ENCODE assay signal across 17 cellular contexts in genomic region chr21:17732306-17732705, GRCh38.
DNase-seq lines count a peak whose midpoint lies in the region; ATAC-seq and TF ChIP-seq lines count a peak whose summit lies in the region.
"Had no signal": no experiment of that assay in that cellular context is flagged by ENCODE, and none has a peak within 500 bp of the region (broad histone marks: within the 10 kb centered on the region; RNA-seq: fewer than 3 reads in every experiment).

No MANE protein-coding gene starts in this region.

- H3K27me3 ChIP-seq in PC-3 (ENCODE audit: low read length) = no peaks in the 10 kb centered on the region
- no peaks in the 10 kb centered on the region for H3K27me3 ChIP-seq in WERI-Rb-1 (ENCODE audit: insufficient read depth, low read depth, severe bottlenecking)
- H3K27me3 ChIP-seq: BLaER1 treated with 17β-estradiol and CSF1 and Interleukin-3, amounts not matched to agents 10 nM and 100 nM; left lung; spleen had no signal

- no peak overlapping the region for H3K9ac ChIP-seq in PC-3 (ENCODE audit: low read length)
- H3K9ac ChIP-seq: BLaER1 treated with 17β-estradiol and CSF1 and Interleukin-3, amounts not matched to agents 10 nM and 100 nM had no signal

- intact Hi-C loops in PC-3 (cut with micrococcal nuclease) = no loop called here

- CTCF ChIA-PET in PC-3 (lab: Charles Lee) = no interaction called here
- CTCF ChIA-PET in activated CD8-positive, alpha-beta T cell treated with anti-CD3 and anti-CD28 coated beads, Interleukin-2, amount 10 ng/mL, durations not matched to agents 7 days and 5 days (lab: Charles Lee) = no interaction called here

- H4K20me1 ChIP-seq in PC-3 (ENCODE audit: low read length) = no peaks in the 10 kb centered on the region
- H4K20me1 ChIP-seq: BLaER1 treated with 17β-estradiol and CSF1 and Interleukin-3, amounts not matched to agents 10 nM and 100 nM had no signal

- H3K4me3 ChIP-seq in PC-3 (ENCODE audit: low read length) (no peak overlapping the region), WERI-Rb-1 (ENCODE audit: low read depth, low read length) (no peak overlapping the region)
- H3K4me3 ChIP-seq: BLaER1 treated with 17β-estradiol and CSF1 and Interleukin-3, amounts not matched to agents 10 nM and 100 nM; left lung; spleen had no signal

- TF ChIP-seq CTCF in PC-3 (conservative IDR thresholded peaks at IDR 0.05; ENCODE audit: low read depth, low read length) (no peak), WERI-Rb-1 (IDR thresholded peaks at IDR 0.05; ENCODE audit: low read depth, low read length) (no peak)

- POLR2A ChIA-PET in PC-3 (lab: Charles Lee; ENCODE audit: unreplicated experiment) = no interaction called here
- POLR2A ChIA-PET in activated CD8-positive, alpha-beta T cell treated with anti-CD3 and anti-CD28 coated beads, Interleukin-2, amount 10 ng/mL, durations not matched to agents 7 days and 5 days (lab: Charles Lee) = no interaction called here

- peaks cover 5% of the 10 kb centered on the region for H3K36me3 Mint-ChIP-seq in activated CD8-positive, alpha-beta T cell treated with anti-CD3 and anti-CD28 coated beads, Interleukin-2, amount 10 ng/mL, durations not matched to agents 7 days and 5 days (ENCODE audit: low read depth)

- H3K27me3 Mint-ChIP-seq in activated CD8-positive, alpha-beta T cell treated with anti-CD3 and anti-CD28 coated beads, Interleukin-2, amount 10 ng/mL, durations not matched to agents 7 days and 5 days (ENCODE audit: low read depth) = no peaks in the 10 kb centered on the region

- no peaks in the 10 kb centered on the region for H3K36me3 ChIP-seq in PC-3 (ENCODE audit: low read depth, low read length)
- H3K36me3 ChIP-seq in WERI-Rb-1 = no peaks in the 10 kb centered on the region
- H3K36me3 ChIP-seq: BLaER1 treated with 17β-estradiol and CSF1 and Interleukin-3, amounts not matched to agents 10 nM and 100 nM; left lung; spleen had no signal

- H3K27ac ChIP-seq in PC-3 (ENCODE audit: low read length) (no peak overlapping the region), WERI-Rb-1 (no peak overlapping the region)
- H3K27ac ChIP-seq: BLaER1 treated with 17β-estradiol and CSF1 and Interleukin-3, amounts not matched to agents 10 nM and 100 nM; left lung; spleen had no signal

- H3K9me2 ChIP-seq in PC-3 (replicated peaks; ENCODE audit: low read length) = no peaks in the 10 kb centered on the region

- no peak overlapping the region for H2AFZ ChIP-seq in PC-3 (ENCODE audit: low read length)

- ATAC-seq in PC-3 = no peak
- no peak for ATAC-seq in activated CD8-positive, alpha-beta T cell treated with anti-CD3 and anti-CD28 coated beads, Interleukin-2, amount 10 ng/mL, durations not matched to agents 7 days and 5 days
- ATAC-seq: left lung; Panc1; stimulated activated naive CD8-positive, alpha-beta T cell treated with anti-CD3 and anti-CD28 coated beads, Interleukin-15, Interleukin-2, amounts not matched to agents 100 U/mL and 50 U/mL, for 24 hours had no signal

- H3K79me2 ChIP-seq in PC-3 (ENCODE audit: low read length) = no peaks in the 10 kb centered on the region

- DNase-seq in DMS53 (lab: John Stamatoyannopoulos, UW) (peak; percentile 79), NCI-H1092 treated with DMSO at 0.1 percent for 48 hours (lab: John Stamatoyannopoulos, UW) (peak; percentile 88), PC-3 (peak; percentile 19), kidney glomerular epithelial cell (lab: John Stamatoyannopoulos, UW) (peak; percentile 2), HUDEP-2 (lab: John Stamatoyannopoulos, UW; ENCODE audit: unreplicated experiment in 76 of 76) (no peak), WERI-Rb-1 (no peak)
- DNase-seq in activated CD8-positive, alpha-beta T cell treated with anti-CD3 and anti-CD28 coated beads, Interleukin-2, amount 10 ng/mL, durations not matched to agents 7 days and 5 days = no peak
- DNase-seq: activated CD8-positive, alpha-beta memory T cell treated with anti-CD3 and anti-CD28 coated beads for 24 hours; aorta; GDM1; hypothalamus; Kasumi-1; left lung; spleen; stimulated activated naive CD8-positive, alpha-beta T cell treated with anti-CD3 and anti-CD28 coated beads, Interleukin-15, Interleukin-2, amounts not matched to agents 100 U/mL and 50 U/mL, for 24 hours had no signal

- BruUV-seq in PC-3 (replicated peaks; lab: Mats Ljungman, UMichigan) = no TSS peak

- H3K4me1 Mint-ChIP-seq in activated CD8-positive, alpha-beta T cell treated with anti-CD3 and anti-CD28 coated beads, Interleukin-2, amount 10 ng/mL, durations not matched to agents 7 days and 5 days (ENCODE audit: low read depth) = no peaks in the 10 kb centered on the region

- H3F3A ChIP-seq in PC-3 (ENCODE audit: low read length, unreplicated experiment) = no peaks in the 10 kb centered on the region

- no peak overlapping the region for H3K4me2 ChIP-seq in PC-3 (ENCODE audit: low read length)
- H3K4me2 ChIP-seq: BLaER1 treated with 17β-estradiol and CSF1 and Interleukin-3, amounts not matched to agents 10 nM and 100 nM had no signal

- no peaks in the 10 kb centered on the region for H3K4me1 ChIP-seq in PC-3 (ENCODE audit: insufficient read depth, low read length)

- H3K27ac Mint-ChIP-seq in activated CD8-positive, alpha-beta T cell treated with anti-CD3 and anti-CD28 coated beads, Interleukin-2, amount 10 ng/mL, durations not matched to agents 7 days and 5 days = no peak overlapping the region

- no peaks in the 10 kb centered on the region for H3K9me3 ChIP-seq in PC-3 (ENCODE audit: low read length)
- no peaks in the 10 kb centered on the region for H3K9me3 ChIP-seq in WERI-Rb-1 (ENCODE audit: severe bottlenecking)
- H3K9me3 ChIP-seq: BLaER1 treated with 17β-estradiol and CSF1 and Interleukin-3, amounts not matched to agents 10 nM and 100 nM; left lung; spleen had no signal

- H3K9me3 Mint-ChIP-seq in activated CD8-positive, alpha-beta T cell treated with anti-CD3 and anti-CD28 coated beads, Interleukin-2, amount 10 ng/mL, durations not matched to agents 7 days and 5 days (ENCODE audit: insufficient read depth) = no peaks in the 10 kb centered on the region

- H3K4me3 Mint-ChIP-seq in activated CD8-positive, alpha-beta T cell treated with anti-CD3 and anti-CD28 coated beads, Interleukin-2, amount 10 ng/mL, durations not matched to agents 7 days and 5 days = no peak overlapping the region

Comparison
In these comparisons a context has a peak if more than half of its experiments do, and no peak if none do; other contexts are left out.
1. DNase-seq: peak in DMS53 (single experiment), NCI-H1092 treated with DMSO at 0.1 percent for 48 hours (single experiment), PC-3 (single experiment) and kidney glomerular epithelial cell (single experiment); none in activated CD8-positive, alpha-beta T cell treated with anti-CD3 and anti-CD28 coated beads, Interleukin-2, amount 10 ng/mL, durations not matched to agents 7 days and 5 days (single experiment), HUDEP-2 (0 of 76) and WERI-Rb-1 (single experiment).